Comparison of ENCODE assay signal across 11 cellular contexts in genomic region chr5:93995126-93995621, GRCh38.
DNase-seq lines count a peak whose midpoint lies in the region; ATAC-seq lines count a peak whose summit lies in the region.
"Had no signal": no experiment of that assay in that cellular context is flagged by ENCODE, and none has a peak within 500 bp of the region (broad histone marks: within the 10 kb centered on the region; RNA-seq: fewer than 3 reads in every experiment).

No MANE protein-coding gene starts in this region.

- peak; percentile 80 for ATAC-seq in GM18907 (IDR thresholded peaks at IDR 0.05; ENCODE audit: unreplicated experiment)
- ATAC-seq in HG03159 (IDR thresholded peaks at IDR 0.05; ENCODE audit: unreplicated experiment), result peak; percentile 77
- no peak for ATAC-seq in HG03039 (IDR thresholded peaks at IDR 0.05; ENCODE audit: unreplicated experiment)
- no peak for ATAC-seq in left ventricle myocardium superior
- ATAC-seq: Right ventricle myocardium inferior had no signal

- DNase-seq in COLO668 (lab: John Stamatoyannopoulos, UW; ENCODE audit: unreplicated experiment) (peak; percentile 1), fibroblast of gingiva (ENCODE audit: low read depth) (peak; percentile 90), SHP77 (lab: John Stamatoyannopoulos, UW) (no peak), left ventricle myocardium superior (no peak)
- no peak for DNase-seq in activated CD4-positive, CD25-positive, alpha-beta regulatory T cell (lab: John Stamatoyannopoulos, UW)
- DNase-seq: cortex of kidney, MM.1S had no signal

- intact Hi-C loops in left ventricle myocardium superior (cut with micrococcal nuclease), result no loop called here

Comparison
In these comparisons a context has a peak if more than half of its experiments do, and no peak if none do; other contexts are left out.
1. DNase-seq: peak in COLO668 (single experiment) and fibroblast of gingiva (single experiment); none in SHP77 (0 of 2), left ventricle myocardium superior (single experiment) and activated CD4-positive, CD25-positive, alpha-beta regulatory T cell (0 of 4).
2. ATAC-seq: peak in GM18907 (single experiment) and HG03159 (single experiment); none in HG03039 (single experiment) and left ventricle myocardium superior (single experiment).